Comparison of ENCODE assay signal across 9 cellular contexts in genomic region chr22:23627401-23628055, GRCh38. TPM values are rescaled to one million over a fixed set of nuclear protein-coding genes. Genes with fewer than 3 reads are reported as not detected.
DNase-seq lines count a peak whose midpoint lies in the region; ATAC-seq, FAIRE-seq and TF ChIP-seq lines count a peak whose summit lies in the region.
"Not testable (repeated sequence)": the region's sequence is repeated elsewhere in the genome, so short reads cannot be mapped to it uniquely, and the experiment has no call there.
"Had no signal": no experiment of that assay in that cellular context is flagged by ENCODE, and none has a peak within 500 bp of the region (broad histone marks: within the 10 kb centered on the region; RNA-seq: fewer than 3 reads in every experiment).

No MANE protein-coding gene starts in this region.

- peak; percentile 52 for TF ChIP-seq RAD21 in GM12878 (IDR thresholded peaks at IDR 0.05; ENCODE audit: insufficient read depth, low read depth, low read length)

- in situ Hi-C loops in GM12878 (cut with MboI): loop anchor here (5.0 kb wide), 1 partner anchor 220 kb away; no protein-coding TSS in a partner anchor

- not testable (repeated sequence) for TF ChIP-seq EP300 in GM12878 (IDR thresholded peaks at IDR 0.05; ENCODE audit: borderline replicate concordance in 1 of 2, control insufficient read depth in 1 of 2, low read depth in 2 of 2, low read length in 2 of 2)

- intact Hi-C loops in activated CD4-positive, alpha-beta memory T cell treated with anti-CD3 and anti-CD28 coated beads for 36 hours (cut with micrococcal nuclease): loop anchor here (1.0 to 5.0 kb wide), 2 partner anchors 139 to 220 kb away; no protein-coding TSS in a partner anchor
- intact Hi-C loops in GM12878 (cut with micrococcal nuclease; ENCODE audit: unreplicated experiment): loop anchor here (5.0 kb wide), 1 partner anchor 220 kb away; no protein-coding TSS in a partner anchor
- intact Hi-C loops in heart left ventricle (cut with DNase I): loop anchor here in 6 of 10 donors (5.0 to 10.0 kb wide), 5 partner anchors 57 to 220 kb away; partner anchors contain the start of genes CHCHD10 (in 4 of the 6) and C22orf15 (in 3 of the 6)

- not testable (repeated sequence) for H3K9ac ChIP-seq in GM12878 (ENCODE audit: control insufficient read depth, insufficient read depth, low read length); parathyroid adenoma

- H4K20me1 ChIP-seq in GM12878 (ENCODE audit: control insufficient read depth, insufficient read depth): not testable (repeated sequence)

- H3K79me2 ChIP-seq in GM12878 (ENCODE audit: control insufficient read depth, insufficient read depth, low read length); parathyroid adenoma: not testable (repeated sequence)

- not testable (repeated sequence) for H3K4me1 ChIP-seq in GM12878 (ENCODE audit: control insufficient read depth, insufficient read depth, low read length); heart left ventricle; parathyroid adenoma

- H3K9me3 Mint-ChIP-seq in activated CD4-positive, alpha-beta memory T cell treated with anti-CD3 and anti-CD28 coated beads for 36 hours: not testable (repeated sequence)

- H2AFZ ChIP-seq in GM12878 (ENCODE audit: control insufficient read depth, low read depth, low read length); parathyroid adenoma: not testable (repeated sequence)

- peak; percentile 80 for FAIRE-seq in GM12878 (lab: Jason Lieb, UNC)

- H3K27ac ChIP-seq in GM12878 (ENCODE audit: control insufficient read depth, insufficient read depth); heart left ventricle; parathyroid adenoma: not testable (repeated sequence)

- H3K4me2 ChIP-seq in GM12878 (ENCODE audit: control insufficient read depth, insufficient read depth); parathyroid adenoma (ENCODE audit: low read length): not testable (repeated sequence)

- SMC1A ChIA-PET in GM12878 (lab: Charles Lee; ENCODE audit: uncharacterized antibody, unreplicated experiment): interaction anchor here (0.7 to 1.4 kb wide), 2 partner anchors 139 to 147 kb away, joined by 3 to 4 read pairs; no protein-coding TSS in a partner anchor

- POLR2A ChIA-PET in activated CD4-positive, alpha-beta memory T cell treated with anti-CD3 and anti-CD28 coated beads for 36 hours (lab: Charles Lee); GM12878 (lab: Charles Lee): not testable (repeated sequence)

- H3K4me3 Mint-ChIP-seq in activated CD4-positive, alpha-beta memory T cell treated with anti-CD3 and anti-CD28 coated beads for 36 hours: not testable (repeated sequence)

- peak; percentile 95 for ATAC-seq in GM12878
- ATAC-seq in heart left ventricle: peak; percentile 85 to 92 (median 90)

- not testable (repeated sequence) for H3K36me3 Mint-ChIP-seq in activated CD4-positive, alpha-beta memory T cell treated with anti-CD3 and anti-CD28 coated beads for 36 hours

- RAD21 ChIA-PET in GM12878 (lab: Charles Lee; ENCODE audit: unreplicated experiment): interaction anchor here (0.6 to 1.0 kb wide), 2 partner anchors 138 to 139 kb away, joined by 3 read pairs; no protein-coding TSS in a partner anchor

- TF ChIP-seq POLR2A in GM12878 (IDR thresholded peaks at IDR 0.05; ENCODE audit: low read depth, low read length); heart left ventricle (IDR thresholded peaks at IDR 0.05): not testable (repeated sequence)

- 27% methylated on average over 3 of the region's 3 CpGs for WGBS in GM12878 (ENCODE audit: insufficient coverage, insufficient replicate concordance, low lambda C conversion rate, missing lambda C conversion rate)
- 36 to 60% (median 47%) methylated on average over 2 to 3 of the region's 3 CpGs for WGBS in heart left ventricle, 4 donors

- H3K9me3 ChIP-seq in GM12878 (replicated peaks; ENCODE audit: control insufficient read depth, insufficient read depth, low read length); heart left ventricle; parathyroid adenoma (ENCODE audit: control insufficient read depth, low read length): not testable (repeated sequence)

- not testable (repeated sequence) for H3K4me1 Mint-ChIP-seq in activated CD4-positive, alpha-beta memory T cell treated with anti-CD3 and anti-CD28 coated beads for 36 hours (ENCODE audit: low read depth)

- not testable (repeated sequence) for H3K4me3 ChIP-seq in GM12878; heart left ventricle; parathyroid adenoma (ENCODE audit: low read depth, low read length)

- DNase-seq in D341Med (ENCODE audit: low spot score): peak; percentile 59
- peak; percentile 31 for DNase-seq in HuH-7 (ENCODE audit: low spot score)
- peak; percentile 3 for DNase-seq in SHP77 treated with DMSO at 0.1 percent for 48 hours (lab: John Stamatoyannopoulos, UW)
- peak; percentile 75 for DNase-seq in activated CD4-positive, alpha-beta memory T cell treated with anti-CD3 and anti-CD28 coated beads for 36 hours
- not testable (repeated sequence) for DNase-seq in GM12878 (ENCODE audit: low read depth, low spot score)
- peak in 3 of 5 donors; percentile 35 to 58 (median 51) for DNase-seq in heart left ventricle
- peak; percentile 11 to 19 for DNase-seq in stimulated activated CD8-positive, alpha-beta memory T cell treated with anti-CD3 and anti-CD28 coated beads, Interleukin-7, amount 100 ng/mL, for 48 hours (ENCODE audit: extremely low read depth in 1 of 2, low read depth in 1 of 2)

- not testable (repeated sequence) for BruUV-seq in GM12878 (replicated peaks; lab: Mats Ljungman, UMichigan)

- H3K36me3 ChIP-seq in GM12878 (ENCODE audit: control insufficient read depth in 2 of 2, insufficient read depth in 2 of 2, low read length in 1 of 2); heart left ventricle; parathyroid adenoma (ENCODE audit: control insufficient read depth, insufficient read depth, low read length): not testable (repeated sequence)

- CTCF ChIA-PET in activated CD4-positive, alpha-beta memory T cell treated with anti-CD3 and anti-CD28 coated beads for 36 hours (lab: Charles Lee): interaction anchor here (0.8 to 1.5 kb wide), 6 partner anchors 15 to 219 kb away, joined by 3 to 6 read pairs (median 3); no protein-coding TSS in a partner anchor
- CTCF ChIA-PET in GM12878 (lab: Yijun Ruan, JAX): interaction anchor here (0.6 to 1.7 kb wide), 6 partner anchors 10 to 230 kb away, joined by 3 to 7 read pairs (median 3); partner anchors contain the start of gene SLC2A11

- not testable (repeated sequence) for H3K27me3 Mint-ChIP-seq in activated CD4-positive, alpha-beta memory T cell treated with anti-CD3 and anti-CD28 coated beads for 36 hours

- H3K27me3 ChIP-seq in GM12878 (replicated peaks in 1 of 2; ENCODE audit: control insufficient read depth in 2 of 2, insufficient read depth in 2 of 2, low read length in 1 of 2); heart left ventricle; parathyroid adenoma (ENCODE audit: control insufficient read depth, insufficient read depth, low read length): not testable (repeated sequence)

- TF ChIP-seq CTCF in GM12878 (IDR thresholded peaks at IDR 0.05 in 2 of 3, conservative IDR thresholded peaks at IDR 0.05 in 1 of 3; ENCODE audit: control insufficient read depth in 2 of 3, extremely low read depth in 1 of 3, insufficient read depth in 1 of 3, low read depth in 3 of 3, low read length in 3 of 3): peak; percentile 41 to 58 (median 46)
- peak; percentile 26 to 55 (median 37) for TF ChIP-seq CTCF in heart left ventricle (IDR thresholded peaks at IDR 0.05)
- TF ChIP-seq CTCF in parathyroid adenoma (IDR thresholded peaks at IDR 0.05): peak; percentile 20

- H3K27ac Mint-ChIP-seq in activated CD4-positive, alpha-beta memory T cell treated with anti-CD3 and anti-CD28 coated beads for 36 hours: not testable (repeated sequence)

RNA-seq across cellular contexts. Expression of gene DRICH1, which starts 4.6 kb away (rescaled TPM):
- total RNA-seq in activated CD4-positive, alpha-beta memory T cell treated with anti-CD3 and anti-CD28 coated beads for 36 hours: under 1 TPM; 0.36 to 0.62 TPM
- total RNA-seq in GM12878 (2013; cell fraction: nucleolus; rRNA removed): 0.52 TPM in 1 of 2 replicates, not detected in the other
- total RNA-seq in GM12878 (2014; rRNA removed): not detected in 2 replicates
- not detected in 2 replicates for total RNA-seq in GM12878 (2014; rRNA removed; fragmentation: Illumina TruSeq; extraction: Trizol)
- total RNA-seq in GM12878 (2021): 0.24 TPM in 1 of 2 replicates, not detected in the other
- not detected for polyA plus RNA-seq in GM12878 (2011; ENCODE audit: low read depth)
- polyA plus RNA-seq in GM12878 (2011; rRNA removed): 0.13 TPM in 1 of 2 replicates, not detected in the other
- 0.06 and 0.15 TPM in 2 replicates for polyA plus RNA-seq in GM12878 (2011; cell fraction: cytosol; rRNA removed)
- polyA plus RNA-seq in GM12878 (2011; cell fraction: nucleus; rRNA removed): 0.52 and 1.3 TPM in 2 replicates
- polyA plus RNA-seq in GM12878 (2012): 0.13 TPM in 1 of 2 replicates, not detected in the other
- polyA plus RNA-seq in GM12878 (2014; fragmentation: Illumina TruSeq; extraction: Trizol): not detected in 2 replicates
- polyA plus RNA-seq in GM12878 (2014; fragmentation: Nextera tagmentation; extraction: Ambion mirVana): not detected
- polyA plus RNA-seq in GM12878 (2014; rRNA removed): not detected in 2 replicates
- polyA plus RNA-seq in GM12878 (2016; fragmentation: Nextera tagmentation; extraction: Ambion mirVana): not detected
- 0.95 TPM in 1 of 2 replicates, not detected in the other for polyA minus RNA-seq in GM12878 (2011; rRNA and poly(A)+ RNA removed)
- not detected in 2 replicates for polyA minus RNA-seq in GM12878 (2011; cell fraction: cytosol; rRNA and poly(A)+ RNA removed)
- not detected in 2 replicates for polyA minus RNA-seq in GM12878 (2011; cell fraction: nucleus; rRNA and poly(A)+ RNA removed)
- total RNA-seq in heart left ventricle: under 1 TPM in 2 of 9 donors, not detected in 7; 0.32 to 0.45 TPM
- polyA plus RNA-seq in heart left ventricle: under 1 TPM in 1 of 2 donors, not detected in 1; 0.11 TPM

RNA-seq across cellular contexts. Expression of gene IGLL1, which starts 47.4 kb away (rescaled TPM):
- not detected for total RNA-seq in activated CD4-positive, alpha-beta memory T cell treated with anti-CD3 and anti-CD28 coated beads for 36 hours
- not detected in 2 replicates for total RNA-seq in GM12878 (2013; cell fraction: nucleolus; rRNA removed)
- total RNA-seq in GM12878 (2014; rRNA removed): not detected in 2 replicates
- not detected in 2 replicates for total RNA-seq in GM12878 (2014; rRNA removed; fragmentation: Illumina TruSeq; extraction: Trizol)
- total RNA-seq in GM12878 (2021): not detected in 2 replicates
- polyA plus RNA-seq in GM12878 (2011; ENCODE audit: low read depth): not detected
- polyA plus RNA-seq in GM12878 (2011; rRNA removed): not detected in 2 replicates
- polyA plus RNA-seq in GM12878 (2011; cell fraction: cytosol; rRNA removed): not detected in 2 replicates
- not detected in 2 replicates for polyA plus RNA-seq in GM12878 (2011; cell fraction: nucleus; rRNA removed)
- not detected in 2 replicates for polyA plus RNA-seq in GM12878 (2012)
- not detected in 2 replicates for polyA plus RNA-seq in GM12878 (2014; fragmentation: Illumina TruSeq; extraction: Trizol)
- polyA plus RNA-seq in GM12878 (2014; fragmentation: Nextera tagmentation; extraction: Ambion mirVana): not detected
- polyA plus RNA-seq in GM12878 (2014; rRNA removed): not detected in 2 replicates
- polyA plus RNA-seq in GM12878 (2016; fragmentation: Nextera tagmentation; extraction: Ambion mirVana): not detected
- not detected in 2 replicates for polyA minus RNA-seq in GM12878 (2011; rRNA and poly(A)+ RNA removed)
- not detected in 2 replicates for polyA minus RNA-seq in GM12878 (2011; cell fraction: cytosol; rRNA and poly(A)+ RNA removed)
- not detected in 2 replicates for polyA minus RNA-seq in GM12878 (2011; cell fraction: nucleus; rRNA and poly(A)+ RNA removed)
- total RNA-seq in heart left ventricle: not detected
- not detected for polyA plus RNA-seq in heart left ventricle
- total RNA-seq: urinary bladder had no signal
- polyA plus RNA-seq: urinary bladder had no signal
